ENCODE assay signal across 1 cellular context in the genomic region with DNA sequence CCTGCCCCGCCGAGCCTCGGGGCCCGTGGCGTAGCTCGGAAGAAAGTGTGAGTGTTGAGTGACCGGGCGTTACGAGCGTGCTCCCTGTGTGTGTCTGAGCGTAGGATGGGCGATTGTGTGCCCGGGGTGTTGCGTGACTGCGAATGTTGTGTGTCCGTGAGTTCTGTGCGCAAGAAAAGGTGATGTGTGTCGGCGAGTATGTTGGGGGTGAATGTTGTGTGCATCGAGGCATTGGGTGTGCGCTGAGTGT.
TF ChIP-seq lines count a peak whose summit lies in the region.

No MANE protein-coding gene starts in this region.

TF ChIP-seq in K562, 482 proteins besides CTCF, POLR2A, EP300 and RAD21 (continued from another document):
- TF ChIP-seq ZBTB5 (IDR thresholded peaks at IDR 0.05) = 0 out of 2 replicates have a peak, but pooled peaks have one; percentile 68
- TF ChIP-seq ARID1B (IDR thresholded peaks at IDR 0.05) = no peak; the same call in 1 of the 2 replicates
- peak; percentile 12; the same call in 1 of the 2 replicates for TF ChIP-seq POLR2G (IDR thresholded peaks at IDR 0.05; ENCODE audit: low read depth, low read length)
- peak; percentile 37 for TF ChIP-seq KDM5B (IDR thresholded peaks at IDR 0.05; ENCODE audit: insufficient replicate concordance, low read depth, low read length)
- peak; percentile 46; the same call in 1 of the 2 replicates for TF ChIP-seq PHB2 (IDR thresholded peaks at IDR 0.05; ENCODE audit: low read depth)
- TF ChIP-seq, protein P1, sequence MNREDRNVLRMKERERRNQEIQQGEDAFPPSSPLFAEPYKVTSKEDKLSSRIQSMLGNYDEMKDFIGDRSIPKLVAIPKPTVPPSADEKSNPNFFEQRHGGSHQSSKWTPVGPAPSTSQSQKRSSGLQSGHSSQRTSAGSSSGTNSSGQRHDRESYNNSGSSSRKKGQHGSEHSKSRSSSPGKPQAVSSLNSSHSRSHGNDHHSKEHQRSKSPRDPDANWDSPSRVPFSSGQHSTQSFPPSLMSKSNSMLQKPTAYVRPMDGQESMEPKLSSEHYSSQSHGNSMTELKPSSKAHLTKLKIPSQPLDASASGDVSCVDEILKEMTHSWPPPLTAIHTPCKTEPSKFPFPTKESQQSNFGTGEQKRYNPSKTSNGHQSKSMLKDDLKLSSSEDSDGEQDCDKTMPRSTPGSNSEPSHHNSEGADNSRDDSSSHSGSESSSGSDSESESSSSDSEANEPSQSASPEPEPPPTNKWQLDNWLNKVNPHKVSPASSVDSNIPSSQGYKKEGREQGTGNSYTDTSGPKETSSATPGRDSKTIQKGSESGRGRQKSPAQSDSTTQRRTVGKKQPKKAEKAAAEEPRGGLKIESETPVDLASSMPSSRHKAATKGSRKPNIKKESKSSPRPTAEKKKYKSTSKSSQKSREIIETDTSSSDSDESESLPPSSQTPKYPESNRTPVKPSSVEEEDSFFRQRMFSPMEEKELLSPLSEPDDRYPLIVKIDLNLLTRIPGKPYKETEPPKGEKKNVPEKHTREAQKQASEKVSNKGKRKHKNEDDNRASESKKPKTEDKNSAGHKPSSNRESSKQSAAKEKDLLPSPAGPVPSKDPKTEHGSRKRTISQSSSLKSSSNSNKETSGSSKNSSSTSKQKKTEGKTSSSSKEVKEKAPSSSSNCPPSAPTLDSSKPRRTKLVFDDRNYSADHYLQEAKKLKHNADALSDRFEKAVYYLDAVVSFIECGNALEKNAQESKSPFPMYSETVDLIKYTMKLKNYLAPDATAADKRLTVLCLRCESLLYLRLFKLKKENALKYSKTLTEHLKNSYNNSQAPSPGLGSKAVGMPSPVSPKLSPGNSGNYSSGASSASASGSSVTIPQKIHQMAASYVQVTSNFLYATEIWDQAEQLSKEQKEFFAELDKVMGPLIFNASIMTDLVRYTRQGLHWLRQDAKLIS (CRISPR knock-in tag; IDR thresholded peaks at IDR 0.05) = 0 out of 2 replicates have a peak, but pooled peaks have one; percentile 34
- peak; percentile 50 for TF ChIP-seq PHF20 (IDR thresholded peaks at IDR 0.05; ENCODE audit: partially characterized antibody)
- TF ChIP-seq HLTF (IDR thresholded peaks at IDR 0.05) = peak; percentile 91
- TF ChIP-seq, protein P2, sequence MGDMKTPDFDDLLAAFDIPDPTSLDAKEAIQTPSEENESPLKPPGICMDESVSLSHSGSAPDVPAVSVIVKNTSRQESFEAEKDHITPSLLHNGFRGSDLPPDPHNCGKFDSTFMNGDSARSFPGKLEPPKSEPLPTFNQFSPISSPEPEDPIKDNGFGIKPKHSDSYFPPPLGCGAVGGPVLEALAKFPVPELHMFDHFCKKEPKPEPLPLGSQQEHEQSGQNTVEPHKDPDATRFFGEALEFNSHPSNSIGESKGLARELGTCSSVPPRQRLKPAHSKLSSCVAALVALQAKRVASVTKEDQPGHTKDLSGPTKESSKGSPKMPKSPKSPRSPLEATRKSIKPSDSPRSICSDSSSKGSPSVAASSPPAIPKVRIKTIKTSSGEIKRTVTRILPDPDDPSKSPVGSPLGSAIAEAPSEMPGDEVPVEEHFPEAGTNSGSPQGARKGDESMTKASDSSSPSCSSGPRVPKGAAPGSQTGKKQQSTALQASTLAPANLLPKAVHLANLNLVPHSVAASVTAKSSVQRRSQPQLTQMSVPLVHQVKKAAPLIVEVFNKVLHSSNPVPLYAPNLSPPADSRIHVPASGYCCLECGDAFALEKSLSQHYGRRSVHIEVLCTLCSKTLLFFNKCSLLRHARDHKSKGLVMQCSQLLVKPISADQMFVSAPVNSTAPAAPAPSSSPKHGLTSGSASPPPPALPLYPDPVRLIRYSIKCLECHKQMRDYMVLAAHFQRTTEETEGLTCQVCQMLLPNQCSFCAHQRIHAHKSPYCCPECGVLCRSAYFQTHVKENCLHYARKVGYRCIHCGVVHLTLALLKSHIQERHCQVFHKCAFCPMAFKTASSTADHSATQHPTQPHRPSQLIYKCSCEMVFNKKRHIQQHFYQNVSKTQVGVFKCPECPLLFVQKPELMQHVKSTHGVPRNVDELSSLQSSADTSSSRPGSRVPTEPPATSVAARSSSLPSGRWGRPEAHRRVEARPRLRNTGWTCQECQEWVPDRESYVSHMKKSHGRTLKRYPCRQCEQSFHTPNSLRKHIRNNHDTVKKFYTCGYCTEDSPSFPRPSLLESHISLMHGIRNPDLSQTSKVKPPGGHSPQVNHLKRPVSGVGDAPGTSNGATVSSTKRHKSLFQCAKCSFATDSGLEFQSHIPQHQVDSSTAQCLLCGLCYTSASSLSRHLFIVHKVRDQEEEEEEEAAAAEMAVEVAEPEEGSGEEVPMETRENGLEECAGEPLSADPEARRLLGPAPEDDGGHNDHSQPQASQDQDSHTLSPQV (IDR thresholded peaks at IDR 0.05) = no peak
- peak; percentile 59; the same call in 1 of the 2 replicates for TF ChIP-seq SNIP1 (IDR thresholded peaks at IDR 0.05; ENCODE audit: low read depth)
- 0 out of 2 replicates have a peak, but pooled peaks have one; percentile 18 for TF ChIP-seq EZH2 (IDR thresholded peaks at IDR 0.05; ENCODE audit: borderline replicate concordance, low read depth, low read length)
- peak; percentile 37; the same call in 1 of the 2 replicates for TF ChIP-seq CC2D1A (IDR thresholded peaks at IDR 0.05)
- TF ChIP-seq LARP7 (IDR thresholded peaks at IDR 0.05) = peak; percentile 91; the same call in 1 of the 2 replicates
- TF ChIP-seq ZNF507 (tag; conservative IDR thresholded peaks at IDR 0.05) = no peak
- TF ChIP-seq ARHGAP35 (IDR thresholded peaks at IDR 0.05; ENCODE audit: partially characterized antibody) = peak; percentile 75
- no peak for TF ChIP-seq ARID4B (CRISPR knock-in tag; IDR thresholded peaks at IDR 0.05)
- 0 out of 2 replicates have a peak, but pooled peaks have one; percentile 64 for TF ChIP-seq DNMT1 (IDR thresholded peaks at IDR 0.05)
